28 cellular contexts compared by ENCODE assay signal in the genomic region with DNA sequence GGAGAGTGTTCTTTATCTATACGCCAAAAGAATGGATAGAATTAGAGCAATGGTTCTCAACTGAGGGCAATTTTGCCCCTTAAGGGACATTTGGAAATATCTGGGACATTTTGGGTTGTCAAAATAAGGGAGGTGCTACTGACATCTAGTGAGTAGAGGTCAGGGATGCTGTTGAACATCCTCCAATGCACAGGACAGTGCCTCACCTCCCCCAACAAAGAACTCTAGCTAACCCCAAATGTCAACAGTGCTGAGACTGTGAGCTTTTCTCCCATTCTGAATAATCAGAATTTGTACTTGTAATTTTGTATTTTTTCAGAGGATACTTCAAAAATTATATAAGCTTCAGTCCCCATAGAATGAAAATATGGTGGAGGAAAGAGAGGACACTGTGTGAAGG. TPM values are rescaled to one million over a fixed set of nuclear protein-coding genes. Genes with fewer than 3 reads are reported as not detected.
A peak's percentile ranks its signal among the peaks of the same experiment; 100 is the strongest.
DNase-seq lines count a peak whose midpoint lies in the region; ATAC-seq, FAIRE-seq and TF ChIP-seq lines count a peak whose summit lies in the region.
"Had no signal": no experiment of that assay in that cellular context is flagged by ENCODE, and none has a peak within 500 bp of the region (broad histone marks: within the 10 kb centered on the region; RNA-seq: fewer than 3 reads in every experiment).

No MANE protein-coding gene starts in this region.

- in situ Hi-C loops in HepG2 (cut with HindIII; ENCODE audit: extremely low pct_ligation_motif_present, low pct_unique_long_range_greater_than_20kb): no loop called here

- H3K9ac ChIP-seq in liver (ENCODE audit: low read depth in 1 of 2, low read length in 2 of 2): no peak overlapping the region
- no peak overlapping the region for H3K9ac ChIP-seq in HepG2 (ENCODE audit: insufficient read depth, low read depth, low read length)
- H3K9ac ChIP-seq: BLaER1 treated with 17β-estradiol and CSF1 and Interleukin-3, amounts not matched to agents 10 nM and 100 nM had no signal

- no peak for FAIRE-seq in HepG2 (lab: Jason Lieb, UNC)
- FAIRE-seq: A549, GM12878, GM12892, GM18507, GM19239 had no signal

- H3K27me3 ChIP-seq in liver (ENCODE audit: control insufficient read depth in 4 of 4, insufficient read depth in 4 of 4, low read length in 3 of 4): no peaks in the 10 kb centered on the region
- H3K27me3 ChIP-seq in HepG2 (ENCODE audit: control insufficient read depth in 1 of 2, insufficient read depth in 2 of 2, low read length in 2 of 2): no peaks in the 10 kb centered on the region
- H3K27me3 ChIP-seq in CD4-positive, alpha-beta memory T cell (ENCODE audit: insufficient read depth, low read length): no peaks in the 10 kb centered on the region
- H3K27me3 ChIP-seq: BLaER1 treated with 17β-estradiol and CSF1 and Interleukin-3, amounts not matched to agents 10 nM and 100 nM had no signal

- ATAC-seq in HepG2: no peak
- no peak for ATAC-seq in WTC11
- peak; percentile 91 for ATAC-seq in left lobe of liver
- peak; percentile 57 to 68 for ATAC-seq in stimulated activated naive B cell treated with anti-CD40 and anti-IgM and Interleukin-4, amounts not matched to agents 10 μg/mL and 1 μg/mL and 100 μg/mL, for 72 hours (replicated peaks)
- ATAC-seq in HG03571 (IDR thresholded peaks at IDR 0.05; ENCODE audit: unreplicated experiment): no peak
- ATAC-seq: A549, GM12878 had no signal

- no peak for TF ChIP-seq EP300 in HepG2 (IDR thresholded peaks at IDR 0.05; ENCODE audit: low read depth in 2 of 2, low read length in 2 of 2)
- TF ChIP-seq EP300 in HepG2 (CRISPR knock-in tag; IDR thresholded peaks at IDR 0.05; ENCODE audit: borderline replicate concordance): no peak

- H3K9me3 ChIP-seq in liver (ENCODE audit: control insufficient read depth in 4 of 4, low read length in 3 of 4): no peaks in the 10 kb centered on the region
- no peaks in the 10 kb centered on the region for H3K9me3 ChIP-seq in HepG2 (ENCODE audit: low read length)
- H3K9me3 ChIP-seq in CD4-positive, alpha-beta memory T cell (ENCODE audit: control insufficient read depth in 1 of 2, low read length in 2 of 2): no peaks in the 10 kb centered on the region
- H3K9me3 ChIP-seq: A549 had no signal

- H3K36me3 ChIP-seq in liver (ENCODE audit: control insufficient read depth in 4 of 4, insufficient read depth in 3 of 4, low read depth in 1 of 4, low read length in 3 of 4) (no peaks in the 10 kb centered on the region), HepG2 (replicated peaks in 1 of 2; ENCODE audit: control insufficient read depth in 1 of 2, insufficient read depth in 2 of 2, low read length in 2 of 2) (no peaks in the 10 kb centered on the region)
- H3K36me3 ChIP-seq in CD4-positive, alpha-beta memory T cell (ENCODE audit: insufficient read depth, low read length): no peaks in the 10 kb centered on the region
- H3K36me3 ChIP-seq: BLaER1 treated with 17β-estradiol and CSF1 and Interleukin-3, amounts not matched to agents 10 nM and 100 nM had no signal

- no peaks in the 10 kb centered on the region for H3K27me3 Mint-ChIP-seq in WTC11 (ENCODE audit: low read depth)
- H3K27me3 Mint-ChIP-seq in stimulated activated naive B cell treated with anti-CD40 and anti-IgM and Interleukin-4, amounts not matched to agents 10 μg/mL and 1 μg/mL and 100 μg/mL, for 72 hours: peaks cover 0 to 10% of the 10 kb centered on the region in 2 donors
- peaks cover 1 to 2% of the 10 kb centered on the region in 2 donors for H3K27me3 Mint-ChIP-seq in CD4-positive, alpha-beta memory T cell
- H3K27me3 Mint-ChIP-seq: CD4-positive, alpha-beta T cell had no signal

- H4K20me1 ChIP-seq in HepG2 (ENCODE audit: insufficient read depth, low read length): no peaks in the 10 kb centered on the region
- H4K20me1 ChIP-seq: BLaER1 treated with 17β-estradiol and CSF1 and Interleukin-3, amounts not matched to agents 10 nM and 100 nM had no signal

- no peak overlapping the region for H2AFZ ChIP-seq in HepG2 (ENCODE audit: low read length)

- intact Hi-C loops in HepG2 (cut with micrococcal nuclease; ENCODE audit: unreplicated experiment): no loop called here
- intact Hi-C loops in CD4-positive, alpha-beta memory T cell (cut with micrococcal nuclease): no loop called here

- CTCF ChIA-PET in HepG2 (lab: Yijun Ruan, JAX; ENCODE audit: low intra/inter-chr PET ratio, low total read pairs): no interaction called here
- CTCF ChIA-PET in WTC11 (lab: Charles Lee): no interaction called here
- CTCF ChIA-PET in CD4-positive, alpha-beta memory T cell (lab: Charles Lee; ENCODE audit: partially characterized antibody): no interaction called here

- H3K4me2 ChIP-seq in HepG2 (ENCODE audit: low read depth, low read length): no peak overlapping the region
- H3K4me2 ChIP-seq: A549; BLaER1 treated with 17β-estradiol and CSF1 and Interleukin-3, amounts not matched to agents 10 nM and 100 nM had no signal

- TF ChIP-seq POLR2A in HepG2 (IDR thresholded peaks at IDR 0.05; ENCODE audit: insufficient read depth in 1 of 2, low read depth in 2 of 2, low read length in 2 of 2): no peak

- H3K4me1 Mint-ChIP-seq in WTC11: no peaks in the 10 kb centered on the region
- peaks cover 2 to 7% of the 10 kb centered on the region in 2 donors for H3K4me1 Mint-ChIP-seq in stimulated activated naive B cell treated with anti-CD40 and anti-IgM and Interleukin-4, amounts not matched to agents 10 μg/mL and 1 μg/mL and 100 μg/mL, for 72 hours
- peaks cover 0 to 2% (median 0%) of the 10 kb centered on the region in 4 donors for H3K4me1 Mint-ChIP-seq in CD4-positive, alpha-beta memory T cell
- H3K4me1 Mint-ChIP-seq: B cell; CD8-positive, alpha-beta memory T cell had no signal

- no peaks in the 10 kb centered on the region; the same call in 1 of the 2 replicates for H3K9me3 Mint-ChIP-seq in WTC11
- peaks cover 0 to 4% of the 10 kb centered on the region in 2 donors for H3K9me3 Mint-ChIP-seq in stimulated activated naive B cell treated with anti-CD40 and anti-IgM and Interleukin-4, amounts not matched to agents 10 μg/mL and 1 μg/mL and 100 μg/mL, for 72 hours
- peaks cover 0 to 2% (median 0%) of the 10 kb centered on the region in 8 donors for H3K9me3 Mint-ChIP-seq in CD4-positive, alpha-beta memory T cell
- H3K9me3 Mint-ChIP-seq: CD8-positive, alpha-beta memory T cell had no signal

- POLR2A ChIA-PET in HepG2 (lab: Yijun Ruan, JAX): no interaction called here
- POLR2A ChIA-PET in WTC11 (lab: Charles Lee): no interaction called here
- POLR2A ChIA-PET in CD4-positive, alpha-beta memory T cell (lab: Charles Lee; ENCODE audit: partially characterized antibody): interaction anchor here (0.9 kb wide), 1 partner anchor 12 kb away, joined by 3 read pairs; no protein-coding TSS in a partner anchor

- no peaks in the 10 kb centered on the region for H3K36me3 Mint-ChIP-seq in WTC11
- peaks cover 2 to 15% of the 10 kb centered on the region in 2 donors for H3K36me3 Mint-ChIP-seq in stimulated activated naive B cell treated with anti-CD40 and anti-IgM and Interleukin-4, amounts not matched to agents 10 μg/mL and 1 μg/mL and 100 μg/mL, for 72 hours
- peaks cover 0 to 4% of the 10 kb centered on the region in 2 donors for H3K36me3 Mint-ChIP-seq in CD4-positive, alpha-beta memory T cell

- TF ChIP-seq RAD21 in liver (IDR thresholded peaks at IDR 0.05) (no peak), HepG2 (CRISPR knock-in tag; IDR thresholded peaks at IDR 0.05) (no peak)

- no peak overlapping the region for H3K4me3 ChIP-seq in liver (ENCODE audit: low read depth in 1 of 3, low read length in 3 of 3)
- H3K4me3 ChIP-seq in HepG2 (replicated peaks in 1 of 3; ENCODE audit: insufficient read depth in 1 of 3, low read depth in 2 of 3, low read length in 3 of 3): no peak overlapping the region
- no peak overlapping the region for H3K4me3 ChIP-seq in CD4-positive, alpha-beta memory T cell (ENCODE audit: low read length in 2 of 2)
- H3K4me3 ChIP-seq: A549; BLaER1 treated with 17β-estradiol and CSF1 and Interleukin-3, amounts not matched to agents 10 nM and 100 nM; GM12878 had no signal

- H3K4me3 Mint-ChIP-seq in WTC11: no peak overlapping the region
- no peak overlapping the region for H3K4me3 Mint-ChIP-seq in stimulated activated naive B cell treated with anti-CD40 and anti-IgM and Interleukin-4, amounts not matched to agents 10 μg/mL and 1 μg/mL and 100 μg/mL, for 72 hours
- H3K4me3 Mint-ChIP-seq in CD4-positive, alpha-beta memory T cell: no peak overlapping the region
- H3K4me3 Mint-ChIP-seq: B cell; CD4-positive, alpha-beta T cell had no signal

- TF ChIP-seq CTCF in liver (IDR thresholded peaks at IDR 0.05; ENCODE audit: low read depth, low read length, missing input control): no peak
- TF ChIP-seq CTCF in HepG2 (CRISPR knock-in tag; IDR thresholded peaks at IDR 0.05): no peak
- no peak for TF ChIP-seq CTCF in WTC11 (IDR thresholded peaks at IDR 0.05)

- H3K27ac ChIP-seq in liver (ENCODE audit: low read depth in 1 of 2, low read length in 2 of 2) (no peak overlapping the region), HepG2 (ENCODE audit: extremely low read length, insufficient read depth, low read length) (no peak overlapping the region)
- no peak overlapping the region for H3K27ac ChIP-seq in CD4-positive, alpha-beta memory T cell (ENCODE audit: low read depth, low read length)
- H3K27ac ChIP-seq: 22Rv1; A549; BLaER1 treated with 17β-estradiol and CSF1 and Interleukin-3, amounts not matched to agents 10 nM and 100 nM; C4-2B had no signal

- 0 out of 2 replicates have a peak overlapping the region, but pooled peaks have one; percentile 20 for H3K27ac Mint-ChIP-seq in WTC11
- H3K27ac Mint-ChIP-seq in stimulated activated naive B cell treated with anti-CD40 and anti-IgM and Interleukin-4, amounts not matched to agents 10 μg/mL and 1 μg/mL and 100 μg/mL, for 72 hours: no peak overlapping the region
- H3K27ac Mint-ChIP-seq in CD4-positive, alpha-beta memory T cell: peak overlapping the region in 1 of 7 donors; percentile 90
- H3K27ac Mint-ChIP-seq: B cell; CD4-positive, alpha-beta T cell had no signal

- DNase-seq in HepG2 (ENCODE audit: low spot score) (no peak), WTC11 (ENCODE audit: low spot score) (no peak), left lobe of liver (ENCODE audit: low spot score) (no peak)
- no peak for DNase-seq in stimulated activated naive B cell treated with anti-CD40 and anti-IgM and Interleukin-4, amounts not matched to agents 10 μg/mL and 1 μg/mL and 100 μg/mL, for 72 hours
- no peak for DNase-seq in stimulated activated CD4-positive, alpha-beta T cell treated with anti-CD3 and anti-CD28 coated beads, Interleukin-1b, Interleukin-23, amount 100 ng/mL, for 48 hours
- DNase-seq in CD4-positive, alpha-beta memory T cell: no peak
- DNase-seq: AML-193; CD4-positive, alpha-beta T cell; CD8-positive, alpha-beta memory T cell; COR-L47; DMS 273 treated with DMSO at 0.1 percent for 48 hours; DMS153; DMS53; DMS79; DND-41; EL; GDM1 had no signal

- peaks cover under 1% of the 10 kb centered on the region for H3K79me2 ChIP-seq in HepG2 (ENCODE audit: insufficient read depth, low read length)

- WGBS in liver: 98% methylated on average over 1 of the region's 1 CpG
- WGBS in HepG2 (ENCODE audit: low lambda C conversion rate): 98% methylated on average over 1 of the region's 1 CpG

- no TSS peak for BruUV-seq in HepG2 (replicated peaks; lab: Mats Ljungman, UMichigan)

- peaks cover 1 to 8% (median 3%) of the 10 kb centered on the region in 4 donors for H3K4me1 ChIP-seq in liver (ENCODE audit: control insufficient read depth in 4 of 4, insufficient read depth in 4 of 4, low read length in 3 of 4)
- peaks cover 2% of the 10 kb centered on the region for H3K4me1 ChIP-seq in HepG2 (ENCODE audit: insufficient read depth, low read length)
- no peaks in the 10 kb centered on the region for H3K4me1 ChIP-seq in CD4-positive, alpha-beta memory T cell (ENCODE audit: insufficient read depth, low read length)
- H3K4me1 ChIP-seq: A549 had no signal

RNA-seq across cellular contexts. Expression of gene SMC5, which starts 8.6 kb away (rescaled TPM):
- total RNA-seq in liver (10 to 100 TPM; 13.5 to 70.8 TPM), HepG2 (2016; rRNA removed; fragmentation: Illumina TruSeq; extraction: Trizol) (26.7 and 29.4 TPM in 2 replicates), WTC11 (2021) (20.2 to 21.8 TPM (median 21.4 TPM) in 3 replicates), left lobe of liver (10.7 TPM)
- polyA plus RNA-seq in liver (1 to 10 TPM; 5.6 to 7.0 TPM), HepG2 (2011; rRNA removed) (7.2 TPM in 2 replicates)
- total RNA-seq in HepG2 (2016; cell fraction: cytosol; rRNA removed; fragmentation: Illumina TruSeq; extraction: Trizol; ENCODE audit: low read depth): 3.0 and 7.2 TPM in 2 replicates
- total RNA-seq in HepG2 (2016; cell fraction: insoluble cytoplasmic fraction; rRNA removed; fragmentation: Illumina TruSeq; extraction: Trizol): 23.0 and 30.7 TPM in 2 replicates
- total RNA-seq in HepG2 (2016; cell fraction: membrane; rRNA removed; fragmentation: Illumina TruSeq; extraction: Trizol): 5.1 and 5.8 TPM in 2 replicates
- total RNA-seq in HepG2 (2016; cell fraction: nucleus; rRNA removed; fragmentation: Illumina TruSeq; extraction: Trizol): 32.5 and 53.1 TPM in 2 replicates
- polyA plus RNA-seq in HepG2 (2011; cell fraction: cytosol; rRNA removed): 3.5 and 20.3 TPM in 2 replicates
- 5.7 and 30.0 TPM in 2 replicates for polyA plus RNA-seq in HepG2 (2011; cell fraction: nucleus; rRNA removed)
- 9.5 and 13.0 TPM in 2 replicates for polyA plus RNA-seq in HepG2 (2012)
- polyA plus RNA-seq in HepG2 (2016; cell fraction: cytosol; fragmentation: Illumina TruSeq; extraction: Trizol; ENCODE audit: low read depth): 0.41 and 0.53 TPM in 2 replicates
- polyA plus RNA-seq in HepG2 (2016; cell fraction: insoluble cytoplasmic fraction; fragmentation: Illumina TruSeq; extraction: Trizol; ENCODE audit: low read depth): 20.4 and 21.3 TPM in 2 replicates
- 1.4 and 1.8 TPM in 2 replicates for polyA plus RNA-seq in HepG2 (2016; cell fraction: membrane; fragmentation: Illumina TruSeq; extraction: Trizol; ENCODE audit: low read depth)
- polyA plus RNA-seq in HepG2 (2016; cell fraction: nucleus; fragmentation: Illumina TruSeq; extraction: Trizol; ENCODE audit: insufficient read depth, low read depth): 32.7 and 38.2 TPM in 2 replicates
- polyA minus RNA-seq in HepG2 (2011; rRNA and poly(A)+ RNA removed; ENCODE audit: low replicate concordance): 2.9 and 5.1 TPM in 2 replicates
- 8.5 and 9.0 TPM in 2 replicates for polyA minus RNA-seq in HepG2 (2011; cell fraction: cytosol; rRNA and poly(A)+ RNA removed)
- 50.0 and 64.8 TPM in 2 replicates for polyA minus RNA-seq in HepG2 (2011; cell fraction: nucleus; rRNA and poly(A)+ RNA removed)
- total RNA-seq in CD4-positive, alpha-beta memory T cell: 10 to 100 TPM; 43.7 to 48.3 TPM
- 10 to 100 TPM; 11.8 to 24.9 TPM for polyA plus RNA-seq in CD4-positive, alpha-beta memory T cell

Comparison
In these comparisons a context has a peak if more than half of its experiments do, and no peak if none do; other contexts are left out.
1. ATAC-seq: peak in left lobe of liver (single experiment) and stimulated activated naive B cell treated with anti-CD40 and anti-IgM and Interleukin-4, amounts not matched to agents 10 μg/mL and 1 μg/mL and 100 μg/mL, for 72 hours (2 of 2); none in HepG2 (single experiment), WTC11 (single experiment) and HG03571 (single experiment).